In the genomic region with DNA sequence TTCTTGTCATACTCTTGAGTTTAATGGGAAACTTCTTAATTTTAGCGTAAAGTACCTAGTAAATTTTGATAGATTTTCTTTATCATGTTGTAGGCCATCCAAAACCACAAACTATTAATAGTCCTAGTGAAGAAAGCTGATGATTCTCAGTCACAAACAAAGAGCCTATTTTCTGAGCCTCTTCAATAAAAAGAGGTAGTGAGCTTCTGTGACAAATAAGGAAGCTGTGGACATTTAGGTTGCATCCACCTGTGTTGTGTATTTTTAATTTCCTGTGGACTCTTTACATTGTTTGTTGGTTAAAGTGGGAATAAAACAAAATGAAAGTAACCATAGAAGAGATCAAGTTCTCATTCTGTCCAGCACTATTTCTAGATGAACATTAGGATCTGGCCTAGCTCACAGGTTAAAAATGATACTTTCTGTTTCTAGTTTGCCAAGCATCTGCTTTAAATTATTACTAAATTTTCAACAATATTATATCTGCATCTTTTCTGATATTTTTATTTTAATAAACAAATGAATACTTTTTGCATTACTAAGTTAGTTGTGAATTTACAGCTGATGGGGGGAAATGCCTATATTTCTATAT, we compare ENCODE assay signal across 18 cellular contexts.
DNase-seq lines count a peak whose midpoint lies in the region; ATAC-seq and TF ChIP-seq lines count a peak whose summit lies in the region.
"Had no signal": no experiment of that assay in that cellular context is flagged by ENCODE, and none has a peak within 500 bp of the region (broad histone marks: within the 10 kb centered on the region; RNA-seq: fewer than 3 reads in every experiment).

No MANE protein-coding gene starts in this region.

- no peaks in the 10 kb centered on the region for H4K20me1 ChIP-seq in KMS-11 (ENCODE audit: insufficient read depth)

- no peak for TF ChIP-seq CTCF in KMS-11 (conservative IDR thresholded peaks at IDR 0.05; ENCODE audit: low read depth, low read length)
- no peak for TF ChIP-seq CTCF in activated B cell treated with CpG ODN at 0.5 μM for 24 hours (IDR thresholded peaks at IDR 0.05)
- TF ChIP-seq CTCF in nephron progenitor cell (IDR thresholded peaks at IDR 0.05) = no peak
- no peak for TF ChIP-seq CTCF in activated CD8-positive, alpha-beta T cell treated with anti-CD3 and anti-CD28 coated beads for 36 hours (IDR thresholded peaks at IDR 0.05)

- no peak for DNase-seq in activated B cell treated with CpG ODN at 0.5 μM for 24 hours
- no peak for DNase-seq in natural killer cell treated with Interleukin-12 subunit alpha and Interleukin-12 subunit beta and Interleukin-15 and Interleukin-18, amount 100 ng/mL, for 72 hours (ENCODE audit: low spot score)
- DNase-seq in nephron progenitor cell = no peak
- no peak for DNase-seq in activated CD8-positive, alpha-beta T cell treated with anti-CD3 and anti-CD28 coated beads for 36 hours
- DNase-seq: C1 segment of cervical spinal cord, DMS 273 treated with DMSO at 0.1 percent for 48 hours, KG1, MG63, NCI-H1417, NCI-H1930, NCI-H524 treated with DMSO at 0.1 percent for 48 hours, PC-3, T-cell had no signal

- H3K4me2 ChIP-seq in KMS-11 = peak overlapping the region; percentile 73

- no peaks in the 10 kb centered on the region for H3K79me2 ChIP-seq in KMS-11 (ENCODE audit: insufficient read depth, low read depth)

- H3K4me3 ChIP-seq in KMS-11 (IDR thresholded peaks at IDR 0.05; ENCODE audit: insufficient read depth, low read depth, low read length) = no peak overlapping the region
- H3K4me3 ChIP-seq: GM12878, MG63, SJSA1 had no signal

- H3K27ac ChIP-seq in KMS-11 = peak overlapping the region; percentile 100
- H3K27ac ChIP-seq: SJSA1 had no signal

- H2AFZ ChIP-seq in KMS-11 (ENCODE audit: low read depth) = peak overlapping the region; percentile 66

- H3K9me3 Mint-ChIP-seq in activated B cell treated with CpG ODN at 0.5 μM for 24 hours (peaks cover 7% of the 10 kb centered on the region), nephron progenitor cell (no peaks in the 10 kb centered on the region)
- H3K9me3 Mint-ChIP-seq in stimulated activated memory B cell treated with anti-CD40 and anti-IgM and Interleukin-4, amounts not matched to agents 10 μg/mL and 1 μg/mL and 100 μg/mL, for 72 hours = no peaks in the 10 kb centered on the region
- H3K9me3 Mint-ChIP-seq in natural killer cell treated with Interleukin-12 subunit alpha and Interleukin-12 subunit beta and Interleukin-15 and Interleukin-18, amount 100 ng/mL, for 72 hours = peaks cover 11% of the 10 kb centered on the region
- H3K9me3 Mint-ChIP-seq in activated CD8-positive, alpha-beta T cell treated with anti-CD3 and anti-CD28 coated beads for 36 hours = peaks cover 2% of the 10 kb centered on the region

- H3K27me3 Mint-ChIP-seq in activated B cell treated with CpG ODN at 0.5 μM for 24 hours = no peaks in the 10 kb centered on the region
- H3K27me3 Mint-ChIP-seq in stimulated activated memory B cell treated with anti-CD40 and anti-IgM and Interleukin-4, amounts not matched to agents 10 μg/mL and 1 μg/mL and 100 μg/mL, for 72 hours = no peaks in the 10 kb centered on the region
- no peaks in the 10 kb centered on the region for H3K27me3 Mint-ChIP-seq in natural killer cell treated with Interleukin-12 subunit alpha and Interleukin-12 subunit beta and Interleukin-15 and Interleukin-18, amount 100 ng/mL, for 72 hours
- no peaks in the 10 kb centered on the region for H3K27me3 Mint-ChIP-seq in nephron progenitor cell (ENCODE audit: low read depth, poor library complexity)
- H3K27me3 Mint-ChIP-seq in activated CD8-positive, alpha-beta T cell treated with anti-CD3 and anti-CD28 coated beads for 36 hours = no peaks in the 10 kb centered on the region
- H3K27me3 Mint-ChIP-seq: T-cell had no signal

- intact Hi-C loops in activated B cell treated with CpG ODN at 0.5 μM for 24 hours (cut with micrococcal nuclease) = no loop called here
- intact Hi-C loops in activated CD8-positive, alpha-beta T cell treated with anti-CD3 and anti-CD28 coated beads for 36 hours (cut with micrococcal nuclease) = no loop called here

- peaks cover 57% of the 10 kb centered on the region for H3K4me1 ChIP-seq in KMS-11 (ENCODE audit: low read depth, poor library complexity, severe bottlenecking)
- H3K4me1 ChIP-seq: SJSA1 had no signal

- CTCF ChIA-PET in activated B cell treated with CpG ODN at 0.5 μM for 24 hours (lab: Charles Lee) = no interaction called here
- CTCF ChIA-PET in activated CD8-positive, alpha-beta T cell treated with anti-CD3 and anti-CD28 coated beads for 36 hours (lab: Charles Lee) = no interaction called here

- peak overlapping the region; percentile 40 for H3K9ac ChIP-seq in KMS-11

- H3K4me1 Mint-ChIP-seq in activated B cell treated with CpG ODN at 0.5 μM for 24 hours (peaks cover 47% of the 10 kb centered on the region), nephron progenitor cell (no peaks in the 10 kb centered on the region)
- peaks cover 64% of the 10 kb centered on the region for H3K4me1 Mint-ChIP-seq in stimulated activated memory B cell treated with anti-CD40 and anti-IgM and Interleukin-4, amounts not matched to agents 10 μg/mL and 1 μg/mL and 100 μg/mL, for 72 hours
- H3K4me1 Mint-ChIP-seq in natural killer cell treated with Interleukin-12 subunit alpha and Interleukin-12 subunit beta and Interleukin-15 and Interleukin-18, amount 100 ng/mL, for 72 hours (ENCODE audit: low read depth in 2 of 2) = no peaks in the 10 kb centered on the region
- H3K4me1 Mint-ChIP-seq in activated CD8-positive, alpha-beta T cell treated with anti-CD3 and anti-CD28 coated beads for 36 hours (ENCODE audit: low read depth) = no peaks in the 10 kb centered on the region
- H3K4me1 Mint-ChIP-seq: T-cell had no signal

- POLR2A ChIA-PET in activated B cell treated with CpG ODN at 0.5 μM for 24 hours (lab: Charles Lee) = no interaction called here
- POLR2A ChIA-PET in activated CD8-positive, alpha-beta T cell treated with anti-CD3 and anti-CD28 coated beads for 36 hours (lab: Charles Lee) = no interaction called here

- no peaks in the 10 kb centered on the region for H3K36me3 Mint-ChIP-seq in activated B cell treated with CpG ODN at 0.5 μM for 24 hours (ENCODE audit: low read depth)
- no peaks in the 10 kb centered on the region for H3K36me3 Mint-ChIP-seq in stimulated activated memory B cell treated with anti-CD40 and anti-IgM and Interleukin-4, amounts not matched to agents 10 μg/mL and 1 μg/mL and 100 μg/mL, for 72 hours
- H3K36me3 Mint-ChIP-seq in natural killer cell treated with Interleukin-12 subunit alpha and Interleukin-12 subunit beta and Interleukin-15 and Interleukin-18, amount 100 ng/mL, for 72 hours = peaks cover 10% of the 10 kb centered on the region
- no peaks in the 10 kb centered on the region for H3K36me3 Mint-ChIP-seq in nephron progenitor cell (ENCODE audit: low read depth)
- no peaks in the 10 kb centered on the region for H3K36me3 Mint-ChIP-seq in activated CD8-positive, alpha-beta T cell treated with anti-CD3 and anti-CD28 coated beads for 36 hours (ENCODE audit: low read depth)
- H3K36me3 Mint-ChIP-seq: T-cell had no signal

- H3K4me3 Mint-ChIP-seq in activated B cell treated with CpG ODN at 0.5 μM for 24 hours = no peak overlapping the region
- H3K4me3 Mint-ChIP-seq in stimulated activated memory B cell treated with anti-CD40 and anti-IgM and Interleukin-4, amounts not matched to agents 10 μg/mL and 1 μg/mL and 100 μg/mL, for 72 hours = peak overlapping the region; percentile 53
- no peak overlapping the region for H3K4me3 Mint-ChIP-seq in natural killer cell treated with Interleukin-12 subunit alpha and Interleukin-12 subunit beta and Interleukin-15 and Interleukin-18, amount 100 ng/mL, for 72 hours
- no peak overlapping the region for H3K4me3 Mint-ChIP-seq in nephron progenitor cell
- H3K4me3 Mint-ChIP-seq in activated CD8-positive, alpha-beta T cell treated with anti-CD3 and anti-CD28 coated beads for 36 hours = no peak overlapping the region
- H3K4me3 Mint-ChIP-seq: T-cell had no signal

- peak overlapping the region; percentile 56 for H3K27ac Mint-ChIP-seq in activated B cell treated with CpG ODN at 0.5 μM for 24 hours
- no peak overlapping the region for H3K27ac Mint-ChIP-seq in stimulated activated memory B cell treated with anti-CD40 and anti-IgM and Interleukin-4, amounts not matched to agents 10 μg/mL and 1 μg/mL and 100 μg/mL, for 72 hours
- no peak overlapping the region for H3K27ac Mint-ChIP-seq in natural killer cell treated with Interleukin-12 subunit alpha and Interleukin-12 subunit beta and Interleukin-15 and Interleukin-18, amount 100 ng/mL, for 72 hours
- H3K27ac Mint-ChIP-seq in nephron progenitor cell = no peak overlapping the region
- no peak overlapping the region for H3K27ac Mint-ChIP-seq in activated CD8-positive, alpha-beta T cell treated with anti-CD3 and anti-CD28 coated beads for 36 hours
- H3K27ac Mint-ChIP-seq: T-cell had no signal

- ATAC-seq in GM18511 (IDR thresholded peaks at IDR 0.05; ENCODE audit: unreplicated experiment) = peak; percentile 22
- no peak for ATAC-seq in activated B cell treated with CpG ODN at 0.5 μM for 24 hours (ENCODE audit: low read depth)
- ATAC-seq in stimulated activated memory B cell treated with anti-CD40 and anti-IgM and Interleukin-4, amounts not matched to agents 10 μg/mL and 1 μg/mL and 100 μg/mL, for 72 hours = no peak
- no peak for ATAC-seq in natural killer cell treated with Interleukin-12 subunit alpha and Interleukin-12 subunit beta and Interleukin-15 and Interleukin-18, amount 100 ng/mL, for 72 hours
- no peak for ATAC-seq in activated CD8-positive, alpha-beta T cell treated with anti-CD3 and anti-CD28 coated beads for 36 hours
- ATAC-seq: GM12878, PC-3, T-cell had no signal

- no peaks in the 10 kb centered on the region for H3K36me3 ChIP-seq in KMS-11 (ENCODE audit: insufficient read depth)
- H3K36me3 ChIP-seq: MG63, SJSA1 had no signal

- no peaks in the 10 kb centered on the region for H3K27me3 ChIP-seq in KMS-11 (ENCODE audit: insufficient read depth, low read depth)
- H3K27me3 ChIP-seq: MG63, SJSA1 had no signal
